Comparison of ENCODE assay signal across 8 cellular contexts in the genomic region with DNA sequence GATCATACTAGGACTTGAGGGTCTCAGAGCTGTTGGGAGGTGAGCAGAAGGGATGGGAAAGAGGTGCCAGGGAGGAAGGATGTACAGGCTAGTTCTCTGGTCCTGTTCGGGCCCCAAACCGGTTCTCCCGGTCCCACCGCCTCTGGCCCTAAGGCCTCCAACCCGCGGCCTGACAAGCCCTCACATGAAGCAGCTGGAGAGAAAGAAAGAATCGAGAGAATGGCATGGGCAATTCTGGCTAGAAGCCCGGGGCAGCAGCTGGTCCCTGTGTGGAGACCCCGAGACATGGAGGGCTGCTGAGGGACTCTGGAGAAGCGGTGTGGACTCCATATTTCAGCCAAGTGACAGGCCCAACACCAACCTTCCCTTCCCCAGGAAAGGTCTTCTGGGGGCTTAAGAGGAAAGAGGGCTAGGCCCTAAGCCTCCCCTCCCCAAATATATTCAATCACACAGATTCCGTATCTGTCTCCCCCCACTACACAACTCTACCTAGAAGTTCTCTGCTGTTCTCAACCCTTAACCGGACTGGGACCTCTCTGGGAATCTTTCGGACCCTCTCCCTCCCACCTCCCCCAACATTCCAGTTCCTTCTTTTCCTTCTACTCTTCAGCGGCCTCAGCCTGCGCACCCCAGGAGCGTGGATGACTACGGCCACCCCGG. TPM values are rescaled to one million over a fixed set of nuclear protein-coding genes. Genes with fewer than 3 reads are reported as not detected.
DNase-seq lines count a peak whose midpoint lies in the region; ATAC-seq lines count a peak whose summit lies in the region.

No MANE protein-coding gene starts in this region.

- H3K36me3 ChIP-seq in iPS-15b (ENCODE audit: control insufficient read depth, insufficient read depth, low read length) (peaks cover 14% of the 10 kb centered on the region), skeletal muscle tissue (ENCODE audit: control insufficient read depth in 3 of 3, insufficient read depth in 3 of 3, low read length in 3 of 3) (peaks cover 19 to 33% (median 23%) of the 10 kb centered on the region in 3 donors)

- 0 to 1% (median 1%) methylated on average over 18 of the region's 18 CpGs for WGBS in adipose tissue, 3 donors

- H3K9ac ChIP-seq in iPS-15b (ENCODE audit: low read depth, low read length) (peak overlapping the region; percentile 90), skeletal muscle tissue (ENCODE audit: low read depth in 1 of 3, low read length in 3 of 3) (peak overlapping the region; percentile 90 to 96 (median 90))

- H3K27me3 ChIP-seq in iPS-15b (ENCODE audit: control insufficient read depth, insufficient read depth, low read length) (no peaks in the 10 kb centered on the region), skeletal muscle tissue (ENCODE audit: control insufficient read depth in 3 of 3, insufficient read depth in 3 of 3, low read length in 3 of 3) (no peaks in the 10 kb centered on the region)

- DNase-seq in ELF-1 (ENCODE audit: low read depth, low spot score) (peak; percentile 90), NCI-H1105 treated with DMSO at 0.1 percent for 48 hours (lab: John Stamatoyannopoulos, UW) (peak; percentile 82), inferior parietal cortex (ENCODE audit: extremely low spot score) (no peak), HuH-7 (ENCODE audit: low spot score) (no peak)

- peaks cover 8% of the 10 kb centered on the region for H3K4me1 ChIP-seq in iPS-15b (ENCODE audit: control insufficient read depth, insufficient read depth, low read length)
- H3K4me1 ChIP-seq in skeletal muscle tissue (ENCODE audit: control insufficient read depth in 3 of 3, insufficient read depth in 3 of 3, low read length in 3 of 3) = peaks cover 29 to 42% (median 42%) of the 10 kb centered on the region in 3 donors

- H3K9me3 ChIP-seq in iPS-15b (ENCODE audit: control insufficient read depth, insufficient read depth, low read length) = no peaks in the 10 kb centered on the region
- H3K9me3 ChIP-seq in skeletal muscle tissue (ENCODE audit: control insufficient read depth in 3 of 3, low read length in 3 of 3) = no peaks in the 10 kb centered on the region

- H3K4me3 ChIP-seq in iPS-15b (ENCODE audit: low read depth, low read length) (peak overlapping the region; percentile 95), skeletal muscle tissue (ENCODE audit: low read length in 3 of 3) (peak overlapping the region; percentile 93 to 98 (median 94))

- peak overlapping the region; percentile 83 for H3K27ac ChIP-seq in adipose tissue (ENCODE audit: low read depth, low read length)
- peak overlapping the region; percentile 93 for H3K27ac ChIP-seq in skeletal muscle tissue (ENCODE audit: low read depth, low read length)

- no peak for ATAC-seq in HG03460 (IDR thresholded peaks at IDR 0.05; ENCODE audit: unreplicated experiment)

RNA-seq across cellular contexts. Expression of a gene that starts 0.6 kb away (rescaled TPM):
- polyA plus RNA-seq in adipose tissue = 10 to 100 TPM; 25.9 to 72.3 (median 64.3) TPM
- total RNA-seq in skeletal muscle tissue = 27.1 TPM

RNA-seq across cellular contexts. Expression of a gene that starts 1.4 kb away (rescaled TPM):
- 1 to 10 TPM in 2 of 3 donors, under 1 TPM in 1; 0.38 to 7.2 (median 1.8) TPM for polyA plus RNA-seq in adipose tissue
- total RNA-seq in skeletal muscle tissue = 2.1 TPM

RNA-seq across cellular contexts. Expression of a gene that starts 11.3 kb away (rescaled TPM):
- 1 to 10 TPM; 1.8 to 5.0 (median 3.9) TPM for polyA plus RNA-seq in adipose tissue
- 1.6 TPM for total RNA-seq in skeletal muscle tissue

RNA-seq across cellular contexts. Expression of a gene that starts 11.7 kb away (rescaled TPM):
- 10 to 100 TPM in 1 of 3 donors, 1 to 10 TPM in 2; 3.0 to 12.4 (median 8.3) TPM for polyA plus RNA-seq in adipose tissue
- total RNA-seq in skeletal muscle tissue = 7.8 TPM

RNA-seq across cellular contexts. Expression of a gene that starts 22.4 kb away (rescaled TPM):
- polyA plus RNA-seq in adipose tissue = 1 to 10 TPM in 1 of 3 donors, under 1 TPM in 2; 0.16 to 1.1 (median 0.34) TPM
- 0.52 TPM for total RNA-seq in skeletal muscle tissue

Comparison
In these comparisons a context has a peak if more than half of its experiments do, and no peak if none do; other contexts are left out.
1. DNase-seq: peak in ELF-1 (single experiment) and NCI-H1105 treated with DMSO at 0.1 percent for 48 hours (single experiment); none in inferior parietal cortex (single experiment) and HuH-7 (single experiment).